In genomic region chr1:26959270-26959669, GRCh38 we compare ENCODE assay signal across 8 cellular contexts. TPM values are rescaled to one million over a fixed set of nuclear protein-coding genes. Genes with fewer than 3 reads are reported as not detected.
DNase-seq lines count a peak whose midpoint lies in the region; ATAC-seq, FAIRE-seq and TF ChIP-seq lines count a peak whose summit lies in the region.
"Had no signal": no experiment of that assay in that cellular context is flagged by ENCODE, and none has a peak within 500 bp of the region (broad histone marks: within the 10 kb centered on the region; RNA-seq: fewer than 3 reads in every experiment).

No MANE protein-coding gene starts in this region.

- H3K4me3 Mint-ChIP-seq in nephron, result peak overlapping the region in 2 of 3 experiments; percentile 69 to 71

- H3K36me3 Mint-ChIP-seq in nephron (ENCODE audit: low read depth), result no peaks in the 10 kb centered on the region

- peaks cover 84% of the 10 kb centered on the region for H3K27me3 Mint-ChIP-seq in nephron (ENCODE audit: low read depth)

- H3K27ac ChIP-seq in HUES48 (ENCODE audit: low read depth, low read length) (no peak overlapping the region), sigmoid colon (no peak overlapping the region)

- WGBS in sigmoid colon, 2 donors, result 8 to 22% methylated on average over 13 of the region's 13 CpGs

- TF ChIP-seq CTCF in bronchial epithelial cell (IDR thresholded peaks at IDR 0.05; ENCODE audit: insufficient read depth, low read length, severe bottlenecking) (no peak), nephron (IDR thresholded peaks at IDR 0.05; ENCODE audit: unreplicated experiment in 3 of 3) (no peak), sigmoid colon (IDR thresholded peaks at IDR 0.05) (no peak)

- DNase-seq in bronchial epithelial cell (ENCODE audit: low read depth) (no peak), RCC 7860 (ENCODE audit: low spot score) (no peak), sigmoid colon (no peak)
- DNase-seq: KG1 had no signal

- no peak overlapping the region for H3K9ac ChIP-seq in HUES48 (ENCODE audit: low read depth, low read length)

- ATAC-seq in HG03457 (IDR thresholded peaks at IDR 0.05; ENCODE audit: unreplicated experiment), result no peak

- no peaks in the 10 kb centered on the region for H3K27me3 ChIP-seq in HUES48 (ENCODE audit: control insufficient read depth, insufficient read depth, low read length)
- no peaks in the 10 kb centered on the region for H3K27me3 ChIP-seq in bronchial epithelial cell (ENCODE audit: control insufficient read depth, insufficient read depth, low read length)
- peaks cover 15 to 65% (median 37%) of the 10 kb centered on the region in 3 donors for H3K27me3 ChIP-seq in sigmoid colon

- TF ChIP-seq EP300 in sigmoid colon (IDR thresholded peaks at IDR 0.05), result no peak

- H3K4me3 ChIP-seq in HUES48 (ENCODE audit: low read depth, low read length), result peak overlapping the region; percentile 94
- H3K4me3 ChIP-seq in bronchial epithelial cell (ENCODE audit: low read depth, low read length), result peak overlapping the region; percentile 97
- H3K4me3 ChIP-seq in sigmoid colon, result peak overlapping the region in 1 of 4 donors; percentile 17

- H3K9me3 ChIP-seq in HUES48 (ENCODE audit: control insufficient read depth, insufficient read depth, low read length) (no peaks in the 10 kb centered on the region), sigmoid colon (no peaks in the 10 kb centered on the region)

- intact Hi-C loops in sigmoid colon (cut with DNase I), result no loop called here

- no peaks in the 10 kb centered on the region for H3K36me3 ChIP-seq in HUES48 (ENCODE audit: control insufficient read depth, insufficient read depth, low read length)
- H3K36me3 ChIP-seq in bronchial epithelial cell (ENCODE audit: control insufficient read depth, insufficient read depth, low read length), result no peaks in the 10 kb centered on the region
- no peaks in the 10 kb centered on the region for H3K36me3 ChIP-seq in sigmoid colon

- FAIRE-seq in bronchial epithelial cell (lab: Jason Lieb, UNC), result no peak
- no peak for FAIRE-seq in RCC 7860 (lab: Jason Lieb, UNC)
- FAIRE-seq: G401.6 had no signal

- TF ChIP-seq POLR2A in sigmoid colon (IDR thresholded peaks at IDR 0.05), result no peak

- peaks cover 6% of the 10 kb centered on the region for H3K4me1 Mint-ChIP-seq in nephron

- no peaks in the 10 kb centered on the region for H3K9me3 Mint-ChIP-seq in nephron

- H3K4me1 ChIP-seq in HUES48 (ENCODE audit: control insufficient read depth, insufficient read depth, low read length), result no peaks in the 10 kb centered on the region; the same call in 1 of the 2 replicates
- H3K4me1 ChIP-seq in sigmoid colon, result peaks cover 0 to 13% (median 11%) of the 10 kb centered on the region in 4 donors

- no peak overlapping the region for H3K27ac Mint-ChIP-seq in nephron

RNA-seq across cellular contexts. Expression of gene KDF1, which starts 1.0 kb away (rescaled TPM):
- total RNA-seq in bronchial epithelial cell (13.2 and 14.7 TPM in 2 replicates), sigmoid colon (not detected)
- polyA plus RNA-seq in sigmoid colon, result 10 to 100 TPM; 15.0 to 26.8 (median 20.4) TPM

RNA-seq across cellular contexts. Expression of gene TRNP1, which starts 34.2 kb away (rescaled TPM):
- 11.1 and 15.3 TPM in 2 replicates for total RNA-seq in bronchial epithelial cell
- total RNA-seq in sigmoid colon, result 10 to 100 TPM; 15.5 to 29.6 (median 20.2) TPM
- polyA plus RNA-seq in sigmoid colon, result 10 to 100 TPM in 1 of 3 donors, 1 to 10 TPM in 2; 3.0 to 10.8 (median 4.3) TPM

RNA-seq across cellular contexts. Expression of gene NUDC, which starts 37.7 kb away (rescaled TPM):
- total RNA-seq in bronchial epithelial cell, result 23.2 and 28.5 TPM in 2 replicates
- total RNA-seq in sigmoid colon, result 10 to 100 TPM; 51.9 to 82.1 (median 59.9) TPM
- 10 to 100 TPM; 28.4 to 67.6 (median 38.4) TPM for polyA plus RNA-seq in sigmoid colon

RNA-seq across cellular contexts. Expression of gene NR0B2, which starts 45.5 kb away (rescaled TPM):
- total RNA-seq in bronchial epithelial cell (not detected in 2 replicates), sigmoid colon (not detected)
- polyA plus RNA-seq in sigmoid colon, result under 1 TPM in 1 of 3 donors, not detected in 2; 0.82 TPM

RNA-seq across cellular contexts. Expression of gene TENT5B, which starts 53.4 kb away (rescaled TPM):
- total RNA-seq in bronchial epithelial cell (21.1 and 73.0 TPM in 2 replicates), sigmoid colon (100 to 1,000 TPM in 2 of 4 donors, 10 to 100 TPM in 2; 24.0 to 111 (median 86.4) TPM)
- polyA plus RNA-seq in sigmoid colon, result 1 to 10 TPM in 1 of 3 donors, under 1 TPM in 1, not detected in 1; 0.60 to 5.7 TPM

Comparison
In these comparisons a context has a peak if more than half of its experiments do, and no peak if none do; other contexts are left out.
1. RNA of gene KDF1, which starts 1.0 kb away (total RNA-seq): 13.2 to 14.7 TPM in bronchial epithelial cell; not detected in sigmoid colon; every median in the first group is over 10 times any median in the second.